Comparison of ENCODE assay signal across 22 cellular contexts in genomic region chr1:161255302-161255701, GRCh38. TPM values are rescaled to one million over a fixed set of nuclear protein-coding genes. Genes with fewer than 3 reads are reported as not detected.
"Had no signal": no experiment of that assay in that cellular context is flagged by ENCODE, and none has a peak within 500 bp of the region (broad histone marks: within the 10 kb centered on the region; RNA-seq: fewer than 3 reads in every experiment).

No MANE protein-coding gene starts in this region.

RNA-seq across cellular contexts. Expression of gene PCP4L1, which starts 3.2 kb away (rescaled TPM):
- total RNA-seq: activated CD4-positive, alpha-beta T cell treated with anti-CD3 and anti-CD28 coated beads, Interleukin-2, amount 10 ng/mL, durations not matched to agents 24 days and 14 days; activated CD8-positive, alpha-beta memory T cell treated with anti-CD3 and anti-CD28 coated beads, Interleukin-2, amount 10 ng/mL, durations not matched to agents 7 days and 5 days; activated T-helper 1 cell treated with anti-CD3 and anti-CD28 coated beads, Interleukin-12 subunit alpha, Interleukin-12 subunit beta, Interleukin-2, Interleukin-4 antibody, amounts not matched to agents 30 ng/mL and 10 ng/mL and 1 ng/mL, durations not matched to agents 14 hours and 24 hours and 36 hours; activated T-helper 2 cell treated with anti-CD3 and anti-CD28 coated beads, Interferon-gamma antibody, Interleukin-2, Interleukin-4, amounts not matched to agents 10 μg/mL and 5 μg/mL and 100 μg/mL, durations not matched to agents 14 hours and 24 hours and 36 hours; body of pancreas; dermis blood vessel endothelial cell; endothelial cell of umbilical vein; fibroblast of lung; fibroblast of villous mesenchyme; glomerular endothelial cell; T-helper 17 cell had no signal
- polyA plus RNA-seq: aorta, endothelial cell of umbilical vein, fibroblast of lung had no signal

RNA-seq across cellular contexts. Expression of gene NR1I3, which starts 17.3 kb away (rescaled TPM):
- total RNA-seq: activated CD4-positive, alpha-beta memory T cell treated with anti-CD3 and anti-CD28 coated beads for 36 hours; activated CD4-positive, alpha-beta T cell treated with anti-CD3 and anti-CD28 coated beads for 36 hours; activated CD4-positive, alpha-beta T cell treated with anti-CD3 and anti-CD28 coated beads, Interleukin-2, amount 10 ng/mL, durations not matched to agents 24 days and 14 days; activated CD8-positive, alpha-beta memory T cell treated with anti-CD3 and anti-CD28 coated beads for 36 hours; activated CD8-positive, alpha-beta memory T cell treated with anti-CD3 and anti-CD28 coated beads, Interleukin-2, amount 10 ng/mL, durations not matched to agents 7 days and 5 days; activated CD8-positive, alpha-beta T cell treated with anti-CD3 and anti-CD28 coated beads, Interleukin-2, amount 10 ng/mL, durations not matched to agents 7 days and 5 days; activated naive CD4-positive, alpha-beta T cell treated with anti-CD3 and anti-CD28 coated beads for 36 hours; activated naive CD8-positive, alpha-beta T cell treated with anti-CD3 and anti-CD28 coated beads for 36 hours; activated T-helper 1 cell treated with anti-CD3 and anti-CD28 coated beads, Interleukin-12 subunit alpha, Interleukin-12 subunit beta, Interleukin-2, Interleukin-4 antibody, amounts not matched to agents 30 ng/mL and 10 ng/mL and 1 ng/mL, durations not matched to agents 14 hours and 24 hours and 36 hours; activated T-helper 2 cell treated with anti-CD3 and anti-CD28 coated beads, Interferon-gamma antibody, Interleukin-2, Interleukin-4, amounts not matched to agents 10 μg/mL and 5 μg/mL and 100 μg/mL, durations not matched to agents 14 hours and 24 hours and 36 hours; aorta; body of pancreas; chondrocyte; dermis blood vessel endothelial cell; endothelial cell of umbilical vein; esophagus squamous epithelium; fibroblast of lung; fibroblast of villous mesenchyme; gastroesophageal sphincter; glomerular endothelial cell; T-helper 17 cell had no signal
- polyA plus RNA-seq: aorta, endothelial cell of umbilical vein, fibroblast of lung had no signal

RNA-seq across cellular contexts. Expression of gene APOA2, which starts 31.9 kb away (rescaled TPM):
- total RNA-seq: activated CD4-positive, alpha-beta memory T cell treated with anti-CD3 and anti-CD28 coated beads for 36 hours; activated CD4-positive, alpha-beta T cell treated with anti-CD3 and anti-CD28 coated beads for 36 hours; activated CD4-positive, alpha-beta T cell treated with anti-CD3 and anti-CD28 coated beads, Interleukin-2, amount 10 ng/mL, durations not matched to agents 24 days and 14 days; activated CD8-positive, alpha-beta memory T cell treated with anti-CD3 and anti-CD28 coated beads for 36 hours; activated CD8-positive, alpha-beta memory T cell treated with anti-CD3 and anti-CD28 coated beads, Interleukin-2, amount 10 ng/mL, durations not matched to agents 7 days and 5 days; activated CD8-positive, alpha-beta T cell treated with anti-CD3 and anti-CD28 coated beads, Interleukin-2, amount 10 ng/mL, durations not matched to agents 7 days and 5 days; activated naive CD4-positive, alpha-beta T cell treated with anti-CD3 and anti-CD28 coated beads for 36 hours; activated naive CD8-positive, alpha-beta T cell treated with anti-CD3 and anti-CD28 coated beads for 36 hours; activated T-helper 1 cell treated with anti-CD3 and anti-CD28 coated beads, Interleukin-12 subunit alpha, Interleukin-12 subunit beta, Interleukin-2, Interleukin-4 antibody, amounts not matched to agents 30 ng/mL and 10 ng/mL and 1 ng/mL, durations not matched to agents 14 hours and 24 hours and 36 hours; activated T-helper 2 cell treated with anti-CD3 and anti-CD28 coated beads, Interferon-gamma antibody, Interleukin-2, Interleukin-4, amounts not matched to agents 10 μg/mL and 5 μg/mL and 100 μg/mL, durations not matched to agents 14 hours and 24 hours and 36 hours; aorta; body of pancreas; chondrocyte; dermis blood vessel endothelial cell; endothelial cell of umbilical vein; esophagus squamous epithelium; fibroblast of lung; fibroblast of villous mesenchyme; gastroesophageal sphincter; glomerular endothelial cell; T-helper 17 cell had no signal
- polyA plus RNA-seq: endothelial cell of umbilical vein, esophagus, fibroblast of lung had no signal

RNA-seq across cellular contexts. Expression of gene FCER1G, which starts 40.2 kb away (rescaled TPM):
- total RNA-seq: chondrocyte, dermis blood vessel endothelial cell, fibroblast of lung, glomerular endothelial cell had no signal
